ENCODE assay signal across 7 cellular contexts in genomic region chr17:3961564-3962047, GRCh38. TPM values are rescaled to one million over a fixed set of nuclear protein-coding genes. Genes with fewer than 3 reads are reported as not detected.
DNase-seq lines count a peak whose midpoint lies in the region; ATAC-seq and TF ChIP-seq lines count a peak whose summit lies in the region.

No MANE protein-coding gene starts in this region.

- CTCF ChIA-PET in activated CD4-positive, alpha-beta T cell treated with anti-CD3 and anti-CD28 coated beads, Interleukin-2, amount 10 ng/mL, durations not matched to agents 7 days and 5 days (lab: Charles Lee) = interaction anchor here (1.2 to 1.4 kb wide), 3 partner anchors 13 to 115 kb away, joined by 3 to 6 read pairs (median 6); no protein-coding TSS in a partner anchor

- H3K27me3 ChIP-seq in mucosa of stomach (ENCODE audit: control insufficient read depth, insufficient read depth, low read length) = no peaks in the 10 kb centered on the region

- H3K9ac ChIP-seq in mucosa of stomach (ENCODE audit: low read length) = peak overlapping the region; percentile 79

- peak overlapping the region; percentile 83 for H3K4me3 Mint-ChIP-seq in activated CD4-positive, alpha-beta T cell treated with anti-CD3 and anti-CD28 coated beads, Interleukin-2, amount 10 ng/mL, durations not matched to agents 7 days and 5 days

- peak overlapping the region; percentile 79 for H3K27ac Mint-ChIP-seq in activated CD4-positive, alpha-beta T cell treated with anti-CD3 and anti-CD28 coated beads, Interleukin-2, amount 10 ng/mL, durations not matched to agents 7 days and 5 days

- peak; percentile 34 for ATAC-seq in HG03354 (IDR thresholded peaks at IDR 0.05; ENCODE audit: poor library complexity, severe bottlenecking, unreplicated experiment)

- H3K4me3 ChIP-seq in GM12865 (ENCODE audit: low read depth, low read length) = peak overlapping the region; percentile 23
- H3K4me3 ChIP-seq in mucosa of stomach (ENCODE audit: low read length) = no peak overlapping the region

- DNase-seq in GM12865 (ENCODE audit: low read depth) (peak; percentile 82), NCI-H1930 (lab: John Stamatoyannopoulos, UW) (no peak), HCEC 1CT (no peak)
- DNase-seq in activated CD4-positive, alpha-beta T cell treated with anti-CD3 and anti-CD28 coated beads, Interleukin-2, amount 10 ng/mL, durations not matched to agents 7 days and 5 days = peak; percentile 29
- DNase-seq in activated CD4-positive, CD25-positive, alpha-beta regulatory T cell (lab: John Stamatoyannopoulos, UW) = no peak

- H3K36me3 Mint-ChIP-seq in activated CD4-positive, alpha-beta T cell treated with anti-CD3 and anti-CD28 coated beads, Interleukin-2, amount 10 ng/mL, durations not matched to agents 7 days and 5 days (ENCODE audit: low read depth) = peaks cover 35% of the 10 kb centered on the region

- H3K4me1 ChIP-seq in mucosa of stomach (ENCODE audit: control insufficient read depth, insufficient read depth, low read length) = peaks cover 70% of the 10 kb centered on the region

- H3K27me3 Mint-ChIP-seq in activated CD4-positive, alpha-beta T cell treated with anti-CD3 and anti-CD28 coated beads, Interleukin-2, amount 10 ng/mL, durations not matched to agents 7 days and 5 days = no peaks in the 10 kb centered on the region

- TF ChIP-seq CTCF in GM12865 (IDR thresholded peaks at IDR 0.05; ENCODE audit: insufficient read depth, low read depth, low read length, missing control alignments) = no peak

- H3K9me3 Mint-ChIP-seq in activated CD4-positive, alpha-beta T cell treated with anti-CD3 and anti-CD28 coated beads, Interleukin-2, amount 10 ng/mL, durations not matched to agents 7 days and 5 days = no peaks in the 10 kb centered on the region

- H3K36me3 ChIP-seq in mucosa of stomach (ENCODE audit: control insufficient read depth, insufficient read depth, low read length) = peaks cover 7% of the 10 kb centered on the region

- peaks cover 65% of the 10 kb centered on the region for H3K4me1 Mint-ChIP-seq in activated CD4-positive, alpha-beta T cell treated with anti-CD3 and anti-CD28 coated beads, Interleukin-2, amount 10 ng/mL, durations not matched to agents 7 days and 5 days

- POLR2A ChIA-PET in activated CD4-positive, alpha-beta T cell treated with anti-CD3 and anti-CD28 coated beads, Interleukin-2, amount 10 ng/mL, durations not matched to agents 7 days and 5 days (lab: Charles Lee) = no interaction called here

- no peaks in the 10 kb centered on the region for H3K9me3 ChIP-seq in mucosa of stomach (ENCODE audit: control insufficient read depth, low read length)

RNA-seq across cellular contexts. Expression of gene ATP2A3, which starts 2.6 kb away (rescaled TPM):
- 100 to 1,000 TPM; 294 to 329 TPM for total RNA-seq in activated CD4-positive, alpha-beta T cell treated with anti-CD3 and anti-CD28 coated beads, Interleukin-2, amount 10 ng/mL, durations not matched to agents 7 days and 5 days

RNA-seq across cellular contexts. Expression of gene P2RX1, which starts 45.3 kb away (rescaled TPM):
- under 1 TPM in 1 of 2 experiments, not detected in 1; 0.12 TPM for total RNA-seq in activated CD4-positive, alpha-beta T cell treated with anti-CD3 and anti-CD28 coated beads, Interleukin-2, amount 10 ng/mL, durations not matched to agents 7 days and 5 days

Comparison
In these comparisons a context has a peak if more than half of its experiments do, and no peak if none do; other contexts are left out.
1. DNase-seq: peak in GM12865 (single experiment) and activated CD4-positive, alpha-beta T cell treated with anti-CD3 and anti-CD28 coated beads, Interleukin-2, amount 10 ng/mL, durations not matched to agents 7 days and 5 days (single experiment); none in activated CD4-positive, CD25-positive, alpha-beta regulatory T cell (0 of 4), NCI-H1930 (0 of 2) and HCEC 1CT (single experiment).